Comparison of ENCODE assay signal across 1 cellular context in the genomic region with DNA sequence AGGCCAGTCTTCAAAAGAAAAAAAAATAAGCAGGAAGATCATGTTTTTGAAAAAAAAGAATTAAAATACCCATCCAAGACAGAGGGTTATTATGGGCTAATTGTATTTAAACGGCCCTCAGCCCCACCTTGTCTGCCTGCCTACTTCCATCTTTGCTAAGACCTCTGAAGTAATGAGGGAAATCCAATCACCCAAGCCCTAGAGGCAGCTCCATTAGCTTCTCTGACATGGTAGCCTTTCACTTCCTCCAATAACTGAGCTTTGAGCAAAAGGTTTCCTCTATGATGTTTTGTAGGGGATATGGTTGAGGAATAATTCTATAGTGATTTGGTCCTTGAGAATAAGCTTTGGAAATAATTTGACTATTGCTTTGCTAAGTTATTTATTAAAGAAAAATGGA.
TF ChIP-seq lines count a peak whose summit lies in the region.

No MANE protein-coding gene starts in this region.

TF ChIP-seq in HCT116, 20 proteins besides CTCF, POLR2A, EP300 and RAD21:
- TF ChIP-seq, protein P1, sequence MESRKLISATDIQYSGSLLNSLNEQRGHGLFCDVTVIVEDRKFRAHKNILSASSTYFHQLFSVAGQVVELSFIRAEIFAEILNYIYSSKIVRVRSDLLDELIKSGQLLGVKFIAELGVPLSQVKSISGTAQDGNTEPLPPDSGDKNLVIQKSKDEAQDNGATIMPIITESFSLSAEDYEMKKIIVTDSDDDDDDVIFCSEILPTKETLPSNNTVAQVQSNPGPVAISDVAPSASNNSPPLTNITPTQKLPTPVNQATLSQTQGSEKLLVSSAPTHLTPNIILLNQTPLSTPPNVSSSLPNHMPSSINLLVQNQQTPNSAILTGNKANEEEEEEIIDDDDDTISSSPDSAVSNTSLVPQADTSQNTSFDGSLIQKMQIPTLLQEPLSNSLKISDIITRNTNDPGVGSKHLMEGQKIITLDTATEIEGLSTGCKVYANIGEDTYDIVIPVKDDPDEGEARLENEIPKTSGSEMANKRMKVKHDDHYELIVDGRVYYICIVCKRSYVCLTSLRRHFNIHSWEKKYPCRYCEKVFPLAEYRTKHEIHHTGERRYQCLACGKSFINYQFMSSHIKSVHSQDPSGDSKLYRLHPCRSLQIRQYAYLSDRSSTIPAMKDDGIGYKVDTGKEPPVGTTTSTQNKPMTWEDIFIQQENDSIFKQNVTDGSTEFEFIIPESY (IDR thresholded peaks at IDR 0.05; ENCODE audit: extremely low read depth, insufficient replicate concordance, low read length): no peak
- TF ChIP-seq SIN3A (IDR thresholded peaks at IDR 0.05; ENCODE audit: low read depth) (no peak), EGR1 (IDR thresholded peaks at IDR 0.05; ENCODE audit: low read depth) (no peak), ELF1 (IDR thresholded peaks at IDR 0.05; ENCODE audit: borderline replicate concordance, low read depth) (no peak), FOSL1 (IDR thresholded peaks at IDR 0.05; ENCODE audit: low read depth) (no peak), POLR2AphosphoS5 (IDR thresholded peaks at IDR 0.05; ENCODE audit: low read depth, low read length) (no peak), ZNF274 (IDR thresholded peaks at IDR 0.05; ENCODE audit: low read depth, low read length) (no peak), SRF (IDR thresholded peaks at IDR 0.05; ENCODE audit: low read depth) (no peak), CEBPB (IDR thresholded peaks at IDR 0.05; ENCODE audit: low read depth) (no peak), EZH2phosphoT487 (IDR thresholded peaks at IDR 0.05; ENCODE audit: borderline replicate concordance) (no peak), SP1 (IDR thresholded peaks at IDR 0.05; ENCODE audit: low read depth) (no peak), TCF7L2 (IDR thresholded peaks at IDR 0.05; ENCODE audit: borderline replicate concordance, extremely low read depth, insufficient read depth, insufficient read length) (no peak), CBX3 (IDR thresholded peaks at IDR 0.05; ENCODE audit: low read depth) (no peak), YY1 (IDR thresholded peaks at IDR 0.05; ENCODE audit: extremely low read depth, insufficient replicate concordance, low read depth, low read length) (no peak), EZH2 (IDR thresholded peaks at IDR 0.05) (no peak), ZFX (IDR thresholded peaks at IDR 0.05) (no peak)
- TF ChIP-seq, protein P2, sequence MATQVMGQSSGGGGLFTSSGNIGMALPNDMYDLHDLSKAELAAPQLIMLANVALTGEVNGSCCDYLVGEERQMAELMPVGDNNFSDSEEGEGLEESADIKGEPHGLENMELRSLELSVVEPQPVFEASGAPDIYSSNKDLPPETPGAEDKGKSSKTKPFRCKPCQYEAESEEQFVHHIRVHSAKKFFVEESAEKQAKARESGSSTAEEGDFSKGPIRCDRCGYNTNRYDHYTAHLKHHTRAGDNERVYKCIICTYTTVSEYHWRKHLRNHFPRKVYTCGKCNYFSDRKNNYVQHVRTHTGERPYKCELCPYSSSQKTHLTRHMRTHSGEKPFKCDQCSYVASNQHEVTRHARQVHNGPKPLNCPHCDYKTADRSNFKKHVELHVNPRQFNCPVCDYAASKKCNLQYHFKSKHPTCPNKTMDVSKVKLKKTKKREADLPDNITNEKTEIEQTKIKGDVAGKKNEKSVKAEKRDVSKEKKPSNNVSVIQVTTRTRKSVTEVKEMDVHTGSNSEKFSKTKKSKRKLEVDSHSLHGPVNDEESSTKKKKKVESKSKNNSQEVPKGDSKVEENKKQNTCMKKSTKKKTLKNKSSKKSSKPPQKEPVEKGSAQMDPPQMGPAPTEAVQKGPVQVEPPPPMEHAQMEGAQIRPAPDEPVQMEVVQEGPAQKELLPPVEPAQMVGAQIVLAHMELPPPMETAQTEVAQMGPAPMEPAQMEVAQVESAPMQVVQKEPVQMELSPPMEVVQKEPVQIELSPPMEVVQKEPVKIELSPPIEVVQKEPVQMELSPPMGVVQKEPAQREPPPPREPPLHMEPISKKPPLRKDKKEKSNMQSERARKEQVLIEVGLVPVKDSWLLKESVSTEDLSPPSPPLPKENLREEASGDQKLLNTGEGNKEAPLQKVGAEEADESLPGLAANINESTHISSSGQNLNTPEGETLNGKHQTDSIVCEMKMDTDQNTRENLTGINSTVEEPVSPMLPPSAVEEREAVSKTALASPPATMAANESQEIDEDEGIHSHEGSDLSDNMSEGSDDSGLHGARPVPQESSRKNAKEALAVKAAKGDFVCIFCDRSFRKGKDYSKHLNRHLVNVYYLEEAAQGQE (IDR thresholded peaks at IDR 0.05; ENCODE audit: low read depth): no peak
- TF ChIP-seq, protein P3, sequence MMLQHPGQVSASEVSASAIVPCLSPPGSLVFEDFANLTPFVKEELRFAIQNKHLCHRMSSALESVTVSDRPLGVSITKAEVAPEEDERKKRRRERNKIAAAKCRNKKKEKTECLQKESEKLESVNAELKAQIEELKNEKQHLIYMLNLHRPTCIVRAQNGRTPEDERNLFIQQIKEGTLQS (IDR thresholded peaks at IDR 0.05): no peak
